ENCODE assay signal across 34 cellular contexts in the genomic region with DNA sequence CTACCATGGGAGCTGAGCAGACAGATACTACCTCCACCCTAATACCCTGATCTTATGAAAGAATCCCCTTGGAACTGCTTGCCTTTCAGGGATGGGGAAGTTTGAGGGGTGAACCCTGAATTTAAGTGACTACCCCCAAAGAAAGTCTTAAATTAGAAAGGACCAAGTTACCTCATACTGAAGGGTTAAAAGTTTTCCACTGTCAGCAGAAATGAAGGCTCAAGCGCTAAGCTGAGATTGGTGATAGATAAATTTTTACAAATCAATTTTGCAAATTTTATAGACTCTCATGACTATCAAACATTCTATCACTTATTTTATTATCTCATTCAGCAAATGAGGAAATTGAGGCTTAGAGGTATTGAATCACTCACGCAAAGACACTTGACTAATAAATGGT.
DNase-seq lines count a peak whose midpoint lies in the region; ATAC-seq, FAIRE-seq and TF ChIP-seq lines count a peak whose summit lies in the region.
"Had no signal": no experiment of that assay in that cellular context is flagged by ENCODE, and none has a peak within 500 bp of the region (broad histone marks: within the 10 kb centered on the region; RNA-seq: fewer than 3 reads in every experiment).

No MANE protein-coding gene starts in this region.

- TF ChIP-seq CTCF in HepG2 (CRISPR knock-in tag; IDR thresholded peaks at IDR 0.05) = no peak
- no peak for TF ChIP-seq CTCF in right lobe of liver (IDR thresholded peaks at IDR 0.05)
- no peak for TF ChIP-seq CTCF in A549 (IDR thresholded peaks at IDR 0.05)
- TF ChIP-seq CTCF in IMR-90 (conservative IDR thresholded peaks at IDR 0.05; ENCODE audit: low read depth, low read length) = no peak
- TF ChIP-seq CTCF in K562 (IDR thresholded peaks at IDR 0.05 in 2 of 3, conservative IDR thresholded peaks at IDR 0.05 in 1 of 3; ENCODE audit: insufficient read depth in 2 of 3, low read depth in 1 of 3, low read length in 3 of 3) = no peak

- no peaks in the 10 kb centered on the region for H3K27me3 ChIP-seq in HepG2 (ENCODE audit: control insufficient read depth in 1 of 2, insufficient read depth in 2 of 2, low read length in 2 of 2)
- no peaks in the 10 kb centered on the region for H3K27me3 ChIP-seq in right lobe of liver
- H3K27me3 ChIP-seq in IMR-90 (ENCODE audit: control insufficient read depth, insufficient read depth, low read length) = no peaks in the 10 kb centered on the region
- no peaks in the 10 kb centered on the region for H3K27me3 ChIP-seq in K562 (ENCODE audit: control insufficient read depth in 2 of 2, insufficient read depth in 2 of 2, low read length in 2 of 2)
- H3K27me3 ChIP-seq: BE2C; BLaER1; BLaER1 treated with 17β-estradiol and CSF1 and Interleukin-3, amounts not matched to agents 10 nM and 100 nM had no signal

- in situ Hi-C loops in HepG2 (cut with HindIII; ENCODE audit: extremely low pct_ligation_motif_present, low pct_unique_long_range_greater_than_20kb) (no loop called here), IMR-90 (cut with MboI; ENCODE audit: low sequenced_read_pairs) (no loop called here), K562 (cut with MboI) (no loop called here)

- no peak overlapping the region for H2BK20ac ChIP-seq in IMR-90 (ENCODE audit: low read depth, low read length)

- H3K9me1 ChIP-seq in IMR-90 (ENCODE audit: insufficient read depth, low read length) (no peaks in the 10 kb centered on the region), K562 (ENCODE audit: control insufficient read depth, insufficient read depth, low read length) (peaks cover 2% of the 10 kb centered on the region)

- DNase-seq in HepG2 (ENCODE audit: low spot score) = no peak
- DNase-seq in right lobe of liver = no peak
- no peak for DNase-seq in A549 (ENCODE audit: low read depth in 1 of 2, low spot score in 1 of 2)
- no peak for DNase-seq in IMR-90
- DNase-seq in K562 (ENCODE audit: extremely low read depth in 1 of 4, low spot score in 3 of 4) = no peak
- DNase-seq in activated CD4-positive, alpha-beta T cell treated with anti-CD3 and anti-CD28 coated beads for 4 hours = no peak
- no peak for DNase-seq in NCI-H2227 treated with DMSO at 0.1 percent for 48 hours (lab: John Stamatoyannopoulos, UW)
- DNase-seq: 8988T; ACHN; AML-193; BE2C; C1 segment of cervical spinal cord; Caco-2; Calu3; CD4-positive, alpha-beta memory T cell; CD4-positive, alpha-beta T cell; CD4-positive, CD25-positive, alpha-beta regulatory T cell; CD8-positive, alpha-beta memory T cell; CD8-positive, alpha-beta T cell; COR-L47; DMS 273 treated with DMSO at 0.1 percent for 48 hours; DMS153; DMS53; DMS79; DMS79 treated with DMSO at 0.1 percent for 48 hours; DND-41; EL had no signal

- H2BK5ac ChIP-seq in IMR-90 (ENCODE audit: low read depth, low read length, poor library complexity, severe bottlenecking) = no peak overlapping the region

- no peak overlapping the region for H3K23ac ChIP-seq in IMR-90 (ENCODE audit: low read depth, low read length)

- H3K79me2 ChIP-seq in HepG2 (ENCODE audit: insufficient read depth, low read length) (no peaks in the 10 kb centered on the region), K562 (ENCODE audit: control insufficient read depth, insufficient read depth, low read length) (no peaks in the 10 kb centered on the region)

- no peak overlapping the region for H2AK9ac ChIP-seq in IMR-90 (replicated peaks; ENCODE audit: low read depth, low read length, poor library complexity)

- H2BK120ac ChIP-seq in IMR-90 (ENCODE audit: low read depth, low read length) = no peak overlapping the region

- no peak for ATAC-seq in HepG2
- ATAC-seq in right lobe of liver = no peak
- no peak for ATAC-seq in A549
- no peak for ATAC-seq in IMR-90 (ENCODE audit: low read depth)
- no peak for ATAC-seq in K562
- no peak for ATAC-seq in activated CD4-positive, CD25-positive, alpha-beta regulatory T cell treated with anti-CD3 and anti-CD28 coated beads, Interleukin-2, amount 50 U/mL, for 24 hours
- ATAC-seq: CD8-positive, alpha-beta T cell had no signal

- H4K5ac ChIP-seq in IMR-90 (ENCODE audit: low read depth, low read length) = no peak overlapping the region

- no peaks in the 10 kb centered on the region for H3K79me1 ChIP-seq in IMR-90 (ENCODE audit: low read depth in 1 of 2, low read length in 2 of 2)

- 28% methylated on average over 2 of the region's 2 CpGs for WGBS in HepG2 (ENCODE audit: low lambda C conversion rate)
- WGBS in right lobe of liver (ENCODE audit: insufficient coverage, low coverage, low lambda C conversion rate, missing lambda C conversion rate) = 67% methylated on average over 2 of the region's 2 CpGs
- 43% methylated on average over 2 of the region's 2 CpGs for WGBS in A549 (ENCODE audit: missing lambda C conversion rate)
- no CpG with 5 or more reads among the region's 2 CpGs for WGBS in IMR-90 (ENCODE audit: extremely low coverage in 2 of 2, insufficient read length in 1 of 2), 2 experiments
- WGBS in K562 (ENCODE audit: insufficient coverage, low coverage, missing lambda C conversion rate) = 0% methylated on average over 2 of the region's 2 CpGs

- TF ChIP-seq POLR2A in HepG2 (IDR thresholded peaks at IDR 0.05; ENCODE audit: insufficient read depth in 1 of 2, low read depth in 2 of 2, low read length in 2 of 2) (no peak), right lobe of liver (IDR thresholded peaks at IDR 0.05) (no peak), A549 (IDR thresholded peaks at IDR 0.05; ENCODE audit: low read length) (no peak), IMR-90 (IDR thresholded peaks at IDR 0.05; ENCODE audit: low read depth, low read length) (no peak), K562 (conservative IDR thresholded peaks at IDR 0.05) (no peak)

- H3K4me3 ChIP-seq in HepG2 (replicated peaks in 1 of 3; ENCODE audit: insufficient read depth in 1 of 3, low read depth in 2 of 3, low read length in 3 of 3) = no peak overlapping the region
- no peak overlapping the region for H3K4me3 ChIP-seq in right lobe of liver
- H3K4me3 ChIP-seq in A549 = no peak overlapping the region
- no peak overlapping the region for H3K4me3 ChIP-seq in IMR-90 (ENCODE audit: insufficient read depth, low read depth, low read length)
- no peak overlapping the region for H3K4me3 ChIP-seq in K562
- H3K4me3 ChIP-seq: BLaER1; BLaER1 treated with 17β-estradiol and CSF1 and Interleukin-3, amounts not matched to agents 10 nM and 100 nM had no signal

- H3K9ac ChIP-seq in HepG2 (ENCODE audit: insufficient read depth, low read depth, low read length) (no peak overlapping the region), IMR-90 (ENCODE audit: low read depth, low read length) (no peak overlapping the region), K562 (ENCODE audit: insufficient read depth in 1 of 2, low read depth in 2 of 2, low read length in 2 of 2) (no peak overlapping the region)
- H3K9ac ChIP-seq: BLaER1; BLaER1 treated with 17β-estradiol and CSF1 and Interleukin-3, amounts not matched to agents 10 nM and 100 nM had no signal

- no peak overlapping the region for H2BK15ac ChIP-seq in IMR-90 (ENCODE audit: low read depth, low read length)

- no peak overlapping the region for H3K14ac ChIP-seq in IMR-90 (replicated peaks; ENCODE audit: low read depth, low read length)

- POLR2A ChIA-PET in HepG2 (lab: Yijun Ruan, JAX) (no interaction called here), A549 (lab: Yijun Ruan, JAX) (no interaction called here), IMR-90 (lab: Charles Lee; ENCODE audit: unreplicated experiment) (no interaction called here), K562 (lab: Yijun Ruan, JAX) (no interaction called here)

- no peaks in the 10 kb centered on the region for H4K20me1 ChIP-seq in HepG2 (ENCODE audit: insufficient read depth, low read length)
- H4K20me1 ChIP-seq in IMR-90 (ENCODE audit: insufficient read depth, low read length) = no peaks in the 10 kb centered on the region
- no peaks in the 10 kb centered on the region for H4K20me1 ChIP-seq in K562 (replicated peaks; ENCODE audit: control insufficient read depth, insufficient read depth, low read length)

- H4K91ac ChIP-seq in IMR-90 (ENCODE audit: insufficient read depth, low read depth, low read length) = no peak overlapping the region

- intact Hi-C loops in HepG2 (cut with micrococcal nuclease; ENCODE audit: unreplicated experiment) (no loop called here), right lobe of liver (cut with DNase I) (no loop called here), IMR-90 (cut with micrococcal nuclease) (no loop called here), K562 (cut with micrococcal nuclease) (no loop called here)

- no peaks in the 10 kb centered on the region for H3K36me3 ChIP-seq in HepG2 (replicated peaks in 1 of 2; ENCODE audit: control insufficient read depth in 1 of 2, insufficient read depth in 2 of 2, low read length in 2 of 2)
- H3K36me3 ChIP-seq in right lobe of liver = no peaks in the 10 kb centered on the region
- H3K36me3 ChIP-seq in IMR-90 (ENCODE audit: control insufficient read depth, insufficient read depth, low read length) = no peaks in the 10 kb centered on the region
- H3K36me3 ChIP-seq in K562 (ENCODE audit: control insufficient read depth, insufficient read depth, low read length) = no peaks in the 10 kb centered on the region
- H3K36me3 ChIP-seq: BE2C; BLaER1; BLaER1 treated with 17β-estradiol and CSF1 and Interleukin-3, amounts not matched to agents 10 nM and 100 nM had no signal

- dilution Hi-C loops in IMR-90 (cut with HindIII; ENCODE audit: low sequenced_read_pairs, unreplicated experiment) = no loop called here

- no peak overlapping the region for H2AK5ac ChIP-seq in IMR-90 (ENCODE audit: low read depth, low read length)

- TF ChIP-seq EP300 in HepG2 (IDR thresholded peaks at IDR 0.05; ENCODE audit: low read depth in 2 of 2, low read length in 2 of 2) (no peak), HepG2 (CRISPR knock-in tag; IDR thresholded peaks at IDR 0.05; ENCODE audit: borderline replicate concordance) (no peak), A549 (IDR thresholded peaks at IDR 0.05) (no peak), K562 (IDR thresholded peaks at IDR 0.05; ENCODE audit: low read length) (no peak)

- FAIRE-seq in HepG2 (lab: Jason Lieb, UNC) (no peak), A549 (lab: Jason Lieb, UNC) (no peak), K562 (lab: Jason Lieb, UNC) (no peak)
- FAIRE-seq: A204.1, D721Med had no signal

- H3K4me2 ChIP-seq in HepG2 (ENCODE audit: low read depth, low read length) (no peak overlapping the region), A549 (no peak overlapping the region), IMR-90 (ENCODE audit: low read depth, low read length) (no peak overlapping the region), K562 (ENCODE audit: insufficient read depth, low read length) (no peak overlapping the region)
- H3K4me2 ChIP-seq: BLaER1; BLaER1 treated with 17β-estradiol and CSF1 and Interleukin-3, amounts not matched to agents 10 nM and 100 nM had no signal

- H4K8ac ChIP-seq in IMR-90 (ENCODE audit: low read depth in 2 of 2, low read length in 2 of 2) = no peak overlapping the region

- H3K18ac ChIP-seq in IMR-90 (ENCODE audit: low read depth, low read length) = no peak overlapping the region

- no peaks in the 10 kb centered on the region for H3K4me1 ChIP-seq in HepG2 (ENCODE audit: insufficient read depth, low read length)
- no peaks in the 10 kb centered on the region for H3K4me1 ChIP-seq in right lobe of liver
- H3K4me1 ChIP-seq in A549 = no peaks in the 10 kb centered on the region
- no peaks in the 10 kb centered on the region for H3K4me1 ChIP-seq in IMR-90 (ENCODE audit: control insufficient read depth, insufficient read depth, low read length)
- H3K4me1 ChIP-seq in K562 (replicated peaks in 1 of 2; ENCODE audit: control insufficient read depth in 2 of 2, insufficient read depth in 2 of 2, low read length in 2 of 2) = no peaks in the 10 kb centered on the region
- H3K4me1 ChIP-seq: BE2C; BLaER1; BLaER1 treated with 17β-estradiol and CSF1 and Interleukin-3, amounts not matched to agents 10 nM and 100 nM; Caco-2 had no signal

- no peak overlapping the region for H3K4ac ChIP-seq in IMR-90 (ENCODE audit: low read depth, low read length)

- TF ChIP-seq RAD21 in HepG2 (CRISPR knock-in tag; IDR thresholded peaks at IDR 0.05) = no peak
- TF ChIP-seq RAD21 in A549 (conservative IDR thresholded peaks at IDR 0.05 in 1 of 2, IDR thresholded peaks at IDR 0.05 in 1 of 2) = no peak
- no peak for TF ChIP-seq RAD21 in IMR-90 (IDR thresholded peaks at IDR 0.05; ENCODE audit: low read length)
- no peak for TF ChIP-seq RAD21 in K562 (CRISPR knock-in tag; conservative IDR thresholded peaks at IDR 0.05 in 1 of 2, IDR thresholded peaks at IDR 0.05 in 1 of 2)

- CTCF ChIA-PET in HepG2 (lab: Yijun Ruan, JAX; ENCODE audit: low intra/inter-chr PET ratio, low total read pairs) = no interaction called here
- CTCF ChIA-PET in A549 (lab: Yijun Ruan, JAX) = no interaction called here
- CTCF ChIA-PET in IMR-90 (lab: Yijun Ruan, JAX) = no interaction called here
- CTCF ChIA-PET in K562 (lab: Yijun Ruan, JAX; ENCODE audit: low intra/inter-chr PET ratio) = no interaction called here

- BruUV-seq in HepG2 (replicated peaks; lab: Mats Ljungman, UMichigan) (no TSS peak), IMR-90 (replicated peaks; lab: Mats Ljungman, UMichigan) (no TSS peak), K562 (replicated peaks; lab: Mats Ljungman, UMichigan) (no TSS peak)

- no peak overlapping the region for H3K27ac ChIP-seq in HepG2 (ENCODE audit: extremely low read length, insufficient read depth, low read length)
- no peak overlapping the region for H3K27ac ChIP-seq in right lobe of liver
- H3K27ac ChIP-seq in A549 = no peak overlapping the region
- no peak overlapping the region for H3K27ac ChIP-seq in IMR-90 (ENCODE audit: insufficient read depth, low read length)
- no peak overlapping the region for H3K27ac ChIP-seq in K562 (ENCODE audit: extremely low read depth, low read depth, low read length)
- H3K27ac ChIP-seq: 22Rv1; BLaER1; BLaER1 treated with 17β-estradiol and CSF1 and Interleukin-3, amounts not matched to agents 10 nM and 100 nM; C4-2B had no signal

- H2AFZ ChIP-seq in HepG2 (ENCODE audit: low read length) (no peak overlapping the region), IMR-90 (replicated peaks; ENCODE audit: low read length, poor library complexity) (no peak overlapping the region), K562 (ENCODE audit: low read depth, low read length) (no peak overlapping the region)

- H3K9me3 ChIP-seq in HepG2 (ENCODE audit: low read length) = no peaks in the 10 kb centered on the region
- H3K9me3 ChIP-seq in right lobe of liver = no peaks in the 10 kb centered on the region
- no peaks in the 10 kb centered on the region for H3K9me3 ChIP-seq in A549
- peaks cover 30% of the 10 kb centered on the region for H3K9me3 ChIP-seq in IMR-90 (ENCODE audit: control insufficient read depth, insufficient read depth, low read length)
- no peaks in the 10 kb centered on the region for H3K9me3 ChIP-seq in K562 (replicated peaks; ENCODE audit: control insufficient read depth, insufficient read depth, low read depth, low read length)
- H3K9me3 ChIP-seq: BE2C, BLaER1, Caco-2 had no signal

- H3K56ac ChIP-seq in IMR-90 (ENCODE audit: extremely low read depth, insufficient read depth, low read length) = no peak overlapping the region
